25 cellular contexts compared by ENCODE assay signal in genomic region chr7:121120921-121121320, GRCh38.
"Had no signal": no experiment of that assay in that cellular context is flagged by ENCODE, and none has a peak within 500 bp of the region (broad histone marks: within the 10 kb centered on the region; RNA-seq: fewer than 3 reads in every experiment).

No MANE protein-coding gene starts in this region.

- H3K27ac ChIP-seq: coronary artery, dorsolateral prefrontal cortex, esophagus muscularis mucosa, foreskin keratinocyte, gastroesophageal sphincter, heart left ventricle, hepatocyte, left lung, lower lobe of right lung had no signal

- H3K9me3 ChIP-seq: esophagus muscularis mucosa, gastroesophageal sphincter, heart left ventricle, left lung, lower lobe of right lung, mucosa of descending colon had no signal

- FAIRE-seq: endothelial cell of umbilical vein, frontal cortex, kidney had no signal

- H3K36me3 ChIP-seq: left lung, lower lobe of right lung had no signal

- H3K4me3 ChIP-seq: coronary artery, dorsolateral prefrontal cortex, esophagus muscularis mucosa, gastroesophageal sphincter, heart left ventricle, hepatocyte, left lung, lower lobe of right lung, mucosa of descending colon had no signal

- ATAC-seq: foreskin keratinocyte; gastroesophageal sphincter; heart left ventricle; left colon; left lung; left ventricle myocardium superior; lower lobe of right lung; mucosa of descending colon; naive thymus-derived CD8-positive, alpha-beta T cell had no signal

- H3K4me1 ChIP-seq: esophagus muscularis mucosa, gastroesophageal sphincter, heart left ventricle, left lung, lower lobe of right lung had no signal

- DNase-seq: dermis blood vessel endothelial cell; dorsolateral prefrontal cortex; effector CD4-positive, alpha-beta T cell; effector memory CD4-positive, alpha-beta T cell; foreskin keratinocyte; heart left ventricle; hypothalamus; immature natural killer cell; islet precursor cell; kidney; kidney glomerular epithelial cell; left colon; left lung; left ventricle myocardium superior; lower lobe of right lung; mesenchymal stem cell; mucosa of descending colon; naive B cell; naive thymus-derived CD8-positive, alpha-beta T cell had no signal
